ENCODE assay signal across 8 cellular contexts in genomic region chr7:32496052-32496813, GRCh38. TPM values are rescaled to one million over a fixed set of nuclear protein-coding genes. Genes with fewer than 3 reads are reported as not detected.
DNase-seq lines count a peak whose midpoint lies in the region; ATAC-seq and TF ChIP-seq lines count a peak whose summit lies in the region.

No MANE protein-coding gene starts in this region.

- H3K27me3 ChIP-seq in DOHH2 (ENCODE audit: control insufficient read depth, low read length) (no peaks in the 10 kb centered on the region), HUES48 (ENCODE audit: control insufficient read depth, insufficient read depth, low read length) (no peaks in the 10 kb centered on the region), layer of hippocampus (ENCODE audit: control insufficient read depth, insufficient read depth, low read length) (no peaks in the 10 kb centered on the region), thymus (ENCODE audit: control insufficient read depth, insufficient read depth) (no peaks in the 10 kb centered on the region)

- H3K4me3 ChIP-seq in DOHH2 (ENCODE audit: low read length) = peak overlapping the region; percentile 95
- H3K4me3 ChIP-seq in HUES48 (ENCODE audit: low read depth, low read length) = peak overlapping the region; percentile 100
- H3K4me3 ChIP-seq in thymus (ENCODE audit: low read length) = peak overlapping the region; percentile 91

- peak overlapping the region; percentile 98 for H3K9ac ChIP-seq in HUES48 (ENCODE audit: low read depth, low read length)

- H3K36me3 ChIP-seq in DOHH2 (ENCODE audit: control insufficient read depth, low read length) (peaks cover 41% of the 10 kb centered on the region), HUES48 (ENCODE audit: control insufficient read depth, insufficient read depth, low read length) (0 out of 2 replicates have a peak, but pooled peaks cover 5% of the 10 kb centered on the region), thymus (ENCODE audit: control insufficient read depth, insufficient read depth) (no peaks in the 10 kb centered on the region)

- H3K27ac ChIP-seq in DOHH2 (ENCODE audit: low read depth, low read length) (peak overlapping the region; percentile 93), HUES48 (ENCODE audit: low read depth, low read length) (peak overlapping the region; percentile 99), adipose tissue (ENCODE audit: low read depth, low read length) (peak overlapping the region; percentile 88), layer of hippocampus (ENCODE audit: low read depth, low read length) (peak overlapping the region; percentile 91), thymus (ENCODE audit: low read depth) (peak overlapping the region; percentile 100)

- H3K4me2 ChIP-seq in DOHH2 (ENCODE audit: low read length) = peak overlapping the region; percentile 69

- DNase-seq in stimulated activated CD4-positive, alpha-beta T cell treated with anti-CD3 and anti-CD28 coated beads, Interleukin-2, amount 100 ng/mL, for 48 hours = no peak
- no peak for DNase-seq in NCI-H1048 (lab: John Stamatoyannopoulos, UW)

- ATAC-seq in GM18858 (IDR thresholded peaks at IDR 0.05; ENCODE audit: unreplicated experiment) = no peak

- no peaks in the 10 kb centered on the region for H3K9me3 ChIP-seq in DOHH2 (ENCODE audit: control insufficient read depth, insufficient read depth, low read length)
- no peaks in the 10 kb centered on the region for H3K9me3 ChIP-seq in HUES48 (ENCODE audit: control insufficient read depth, insufficient read depth, low read length)
- no peaks in the 10 kb centered on the region for H3K9me3 ChIP-seq in thymus (ENCODE audit: control insufficient read depth)

- no peaks in the 10 kb centered on the region for H3K9me2 ChIP-seq in DOHH2 (replicated peaks; ENCODE audit: control insufficient read depth, low read length)

- 3 to 4% (median 4%) methylated on average over 10 of the region's 10 CpGs for WGBS in adipose tissue, 3 donors
- WGBS in thymus = 7% methylated on average over 10 of the region's 10 CpGs

- TF ChIP-seq CTCF in DOHH2 (IDR thresholded peaks at IDR 0.05; ENCODE audit: low read depth, low read length, poor library complexity, severe bottlenecking) = no peak

- peaks cover 14% of the 10 kb centered on the region; the same call in 1 of the 2 replicates for H3F3A ChIP-seq in DOHH2 (ENCODE audit: control insufficient read depth, insufficient read depth)

- H4K20me1 ChIP-seq in DOHH2 (ENCODE audit: control insufficient read depth, insufficient read depth, low read depth, low read length) = 0 out of 2 replicates have a peak, but pooled peaks cover 10% of the 10 kb centered on the region

- peaks cover 37% of the 10 kb centered on the region for H3K4me1 ChIP-seq in DOHH2 (ENCODE audit: control insufficient read depth, low read length)
- peaks cover 13% of the 10 kb centered on the region for H3K4me1 ChIP-seq in HUES48 (ENCODE audit: control insufficient read depth, insufficient read depth, low read length)
- peaks cover 4% of the 10 kb centered on the region for H3K4me1 ChIP-seq in thymus (ENCODE audit: control insufficient read depth, insufficient read depth, low read length)

- peaks cover 63% of the 10 kb centered on the region for H3K79me2 ChIP-seq in DOHH2 (ENCODE audit: control insufficient read depth, low read length)

RNA-seq across cellular contexts. Expression of gene AVL9, which starts 0.9 kb away (rescaled TPM):
- 10 to 100 TPM in 2 of 3 donors, 1 to 10 TPM in 1; 6.5 to 11.0 (median 10.1) TPM for polyA plus RNA-seq in adipose tissue
- polyA plus RNA-seq in thymus = 13.3 TPM

RNA-seq across cellular contexts. Expression of gene LSM5, which starts 6.1 kb away (rescaled TPM):
- polyA plus RNA-seq in adipose tissue = 10 to 100 TPM; 35.0 to 46.3 (median 43.6) TPM
- polyA plus RNA-seq in thymus = 168 TPM
